Comparison of ENCODE assay signal across 8 cellular contexts in the genomic region with DNA sequence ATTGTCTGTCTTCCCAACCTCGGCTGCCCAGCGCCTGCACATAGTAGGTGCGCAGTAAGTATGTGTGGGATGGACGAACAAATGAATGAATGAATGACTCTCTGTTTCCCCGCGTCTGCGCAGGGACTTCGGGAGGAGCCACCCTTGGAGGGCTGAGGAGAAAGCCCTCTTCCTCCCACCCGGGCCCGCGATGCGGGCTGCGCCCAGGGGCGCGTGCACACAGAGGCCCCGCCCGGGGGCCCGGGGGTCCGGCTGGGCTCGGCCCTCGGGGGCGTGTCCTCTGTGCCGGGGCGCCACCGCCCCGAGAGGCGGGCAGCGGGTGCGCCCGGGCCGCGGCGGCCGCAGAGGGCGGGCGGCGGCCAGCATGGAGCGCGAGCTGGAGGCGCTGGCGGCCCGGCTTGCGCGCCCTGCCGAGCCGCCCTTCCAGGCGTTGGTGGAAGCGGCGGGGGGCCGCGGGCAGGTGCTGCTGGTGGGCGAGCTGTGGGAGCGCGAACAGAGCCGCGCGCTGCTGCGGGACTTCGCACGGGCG. TPM values are rescaled to one million over a fixed set of nuclear protein-coding genes. Genes with fewer than 3 reads are reported as not detected.
A peak's percentile ranks its signal among the peaks of the same experiment; 100 is the strongest.
DNase-seq lines count a peak whose midpoint lies in the region; ATAC-seq and TF ChIP-seq lines count a peak whose summit lies in the region.

Gene C2orf72, plus strand, starts transcription at position 322 of the 529 bp plus-strand sequence. Its CDS starts 43 bp downstream, at position 365.

- no peak for DNase-seq in activated CD8-positive, alpha-beta memory T cell treated with anti-CD3 and anti-CD28 coated beads, Interleukin-2, amount 10 ng/mL, durations not matched to agents 7 days and 5 days
- DNase-seq in activated CD8-positive, alpha-beta memory T cell treated with anti-CD3 and anti-CD28 coated beads for 24 hours = no peak
- no peak for DNase-seq in activated CD4-positive, alpha-beta memory T cell treated with anti-CD3 and anti-CD28 coated beads for 36 hours
- DNase-seq in kidney epithelial cell (ENCODE audit: low read depth) (no peak), testis (no peak), T-helper 9 cell (no peak)
- DNase-seq in central memory CD4-positive, alpha-beta T cell = no peak

- CTCF ChIA-PET in activated CD8-positive, alpha-beta memory T cell treated with anti-CD3 and anti-CD28 coated beads, Interleukin-2, amount 10 ng/mL, durations not matched to agents 7 days and 5 days (lab: Charles Lee) = no interaction called here
- CTCF ChIA-PET in activated CD4-positive, alpha-beta memory T cell treated with anti-CD3 and anti-CD28 coated beads for 36 hours (lab: Charles Lee) = interaction anchor here (1.2 to 1.6 kb wide), 2 partner anchors 9 to 16 kb away, joined by 3 to 4 read pairs; no protein-coding TSS in a partner anchor

- H3K27ac Mint-ChIP-seq in activated CD8-positive, alpha-beta memory T cell treated with anti-CD3 and anti-CD28 coated beads, Interleukin-2, amount 10 ng/mL, durations not matched to agents 7 days and 5 days = no peak within 1 kb of the TSS
- H3K27ac Mint-ChIP-seq in activated CD4-positive, alpha-beta memory T cell treated with anti-CD3 and anti-CD28 coated beads for 36 hours = no peak within 1 kb of the TSS

- peak within 1 kb of the TSS in 1 of 2 donors; percentile 68 for H3K27ac ChIP-seq in testis

- no peaks in the 10 kb centered on the region for H3K36me3 Mint-ChIP-seq in activated CD8-positive, alpha-beta memory T cell treated with anti-CD3 and anti-CD28 coated beads, Interleukin-2, amount 10 ng/mL, durations not matched to agents 7 days and 5 days
- H3K36me3 Mint-ChIP-seq in activated CD4-positive, alpha-beta memory T cell treated with anti-CD3 and anti-CD28 coated beads for 36 hours = no peaks in the 10 kb centered on the region

- ATAC-seq in activated CD8-positive, alpha-beta memory T cell treated with anti-CD3 and anti-CD28 coated beads, Interleukin-2, amount 10 ng/mL, durations not matched to agents 7 days and 5 days = peak; percentile 58
- ATAC-seq in HG03280 (IDR thresholded peaks at IDR 0.05; ENCODE audit: unreplicated experiment) = no peak

- no peak for TF ChIP-seq CTCF in kidney epithelial cell (IDR thresholded peaks at IDR 0.05; ENCODE audit: insufficient read depth, low read length, poor library complexity, severe bottlenecking)
- TF ChIP-seq CTCF in testis (IDR thresholded peaks at IDR 0.05) = no peak

- H3K36me3 ChIP-seq in kidney epithelial cell (ENCODE audit: control insufficient read depth, insufficient read depth, low read length) (no peaks in the 10 kb centered on the region), testis (ENCODE audit: low read depth, missing control alignments) (no peaks in the 10 kb centered on the region)

- H3K9me3 Mint-ChIP-seq in activated CD8-positive, alpha-beta memory T cell treated with anti-CD3 and anti-CD28 coated beads, Interleukin-2, amount 10 ng/mL, durations not matched to agents 7 days and 5 days (ENCODE audit: low read depth) = no peaks in the 10 kb centered on the region
- no peaks in the 10 kb centered on the region for H3K9me3 Mint-ChIP-seq in activated CD4-positive, alpha-beta memory T cell treated with anti-CD3 and anti-CD28 coated beads for 36 hours

- H3K27me3 ChIP-seq in kidney epithelial cell (ENCODE audit: control insufficient read depth, insufficient read depth, low read length) (peaks cover 37% of the 10 kb centered on the region), testis (no peaks in the 10 kb centered on the region)

- H3K4me3 ChIP-seq in kidney epithelial cell (ENCODE audit: low read depth, low read length) (peak within 1 kb of the TSS; percentile 15), testis (peak within 1 kb of the TSS; percentile 51 to 53)

- peaks cover 4% of the 10 kb centered on the region for H3K4me1 ChIP-seq in testis

- peaks cover 2% of the 10 kb centered on the region for H3K4me1 Mint-ChIP-seq in activated CD8-positive, alpha-beta memory T cell treated with anti-CD3 and anti-CD28 coated beads, Interleukin-2, amount 10 ng/mL, durations not matched to agents 7 days and 5 days
- H3K4me1 Mint-ChIP-seq in activated CD4-positive, alpha-beta memory T cell treated with anti-CD3 and anti-CD28 coated beads for 36 hours (ENCODE audit: low read depth) = no peaks in the 10 kb centered on the region

- 2% methylated on average over 54 of the region's 61 CpGs; no CpG with 5 or more reads in 1 of the 2 donors for WGBS in testis, 2 donors

- POLR2A ChIA-PET in activated CD4-positive, alpha-beta memory T cell treated with anti-CD3 and anti-CD28 coated beads for 36 hours (lab: Charles Lee) = no interaction called here

- intact Hi-C loops in activated CD4-positive, alpha-beta memory T cell treated with anti-CD3 and anti-CD28 coated beads for 36 hours (cut with micrococcal nuclease) = no loop called here
- intact Hi-C loops in testis (cut with DNase I; ENCODE audit: low total_unique reads) = no loop called here

- H3K4me3 Mint-ChIP-seq in activated CD8-positive, alpha-beta memory T cell treated with anti-CD3 and anti-CD28 coated beads, Interleukin-2, amount 10 ng/mL, durations not matched to agents 7 days and 5 days = no peak within 1 kb of the TSS
- H3K4me3 Mint-ChIP-seq in activated CD4-positive, alpha-beta memory T cell treated with anti-CD3 and anti-CD28 coated beads for 36 hours = peak within 1 kb of the TSS; percentile 12

- peaks cover 84% of the 10 kb centered on the region for H3K27me3 Mint-ChIP-seq in activated CD8-positive, alpha-beta memory T cell treated with anti-CD3 and anti-CD28 coated beads, Interleukin-2, amount 10 ng/mL, durations not matched to agents 7 days and 5 days
- peaks cover 59% of the 10 kb centered on the region for H3K27me3 Mint-ChIP-seq in activated CD4-positive, alpha-beta memory T cell treated with anti-CD3 and anti-CD28 coated beads for 36 hours

- no peaks in the 10 kb centered on the region for H3K9me3 ChIP-seq in testis

- TF ChIP-seq POLR2A in testis (IDR thresholded peaks at IDR 0.05) = no peak

RNA-seq across cellular contexts. Expression of gene C2orf72, which starts in this region (rescaled TPM):
- under 1 TPM in 1 of 2 experiments, not detected in 1; 0.18 TPM for total RNA-seq in activated CD8-positive, alpha-beta memory T cell treated with anti-CD3 and anti-CD28 coated beads, Interleukin-2, amount 10 ng/mL, durations not matched to agents 7 days and 5 days
- total RNA-seq in activated CD4-positive, alpha-beta memory T cell treated with anti-CD3 and anti-CD28 coated beads for 36 hours = under 1 TPM; 0.34 to 0.55 TPM
- total RNA-seq in kidney epithelial cell (0.63 and 1.3 TPM in 2 replicates), testis (1 to 10 TPM; 5.3 to 6.9 TPM)
- 2.7 TPM for polyA plus RNA-seq in testis (ENCODE audit: insufficient read depth, low read depth, low replicate concordance)

Comparison
In these comparisons a context has a peak if more than half of its experiments do, and no peak if none do; other contexts are left out.
1. Peak in ATAC-seq in activated CD8-positive, alpha-beta memory T cell treated with anti-CD3 and anti-CD28 coated beads, Interleukin-2, amount 10 ng/mL, durations not matched to agents 7 days and 5 days; RNA of the gene not detected or under 1 TPM.